Comparison of ENCODE assay signal across 16 cellular contexts in the genomic region with DNA sequence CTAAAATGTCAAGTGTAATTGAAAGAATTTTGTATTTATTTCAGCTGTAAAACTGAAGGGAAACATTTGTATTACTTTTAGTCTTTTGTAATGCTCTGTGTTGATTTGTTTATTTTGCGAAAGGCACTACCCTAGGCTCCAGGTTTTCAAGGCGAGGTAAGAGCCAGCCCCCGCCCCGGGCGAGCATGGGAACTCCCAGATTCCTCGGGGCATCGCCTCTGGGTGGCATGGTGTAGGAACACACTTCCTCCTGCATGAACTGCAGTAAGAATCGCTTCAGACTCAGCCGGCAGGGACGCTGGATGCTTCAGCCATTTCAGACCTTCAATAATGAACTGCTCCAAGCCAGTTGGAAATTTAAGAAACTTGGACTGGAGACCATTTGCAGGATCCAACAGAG.
DNase-seq lines count a peak whose midpoint lies in the region; ATAC-seq and TF ChIP-seq lines count a peak whose summit lies in the region.
"Had no signal": no experiment of that assay in that cellular context is flagged by ENCODE, and none has a peak within 500 bp of the region (broad histone marks: within the 10 kb centered on the region; RNA-seq: fewer than 3 reads in every experiment).

No MANE protein-coding gene starts in this region.

- H3K27me3 ChIP-seq in left ventricle myocardium inferior (ENCODE audit: low read depth) (peaks cover 75% of the 10 kb centered on the region), right cardiac atrium (ENCODE audit: control insufficient read depth, insufficient read depth) (no peaks in the 10 kb centered on the region), gastroesophageal sphincter (peaks cover 1% of the 10 kb centered on the region)
- H3K27me3 ChIP-seq: BLaER1 treated with 17β-estradiol and CSF1 and Interleukin-3, amounts not matched to agents 10 nM and 100 nM had no signal

- peaks cover 44% of the 10 kb centered on the region for H3K4me1 Mint-ChIP-seq in nephron
- H3K4me1 Mint-ChIP-seq: CD4-positive, CD25-positive, alpha-beta regulatory T cell had no signal

- H3K27ac ChIP-seq in left ventricle myocardium inferior (replicated peaks) (peak overlapping the region; percentile 35), right cardiac atrium (ENCODE audit: low read length) (no peak overlapping the region), gastroesophageal sphincter (peak overlapping the region in 3 of 4 donors; percentile 3 to 52 (median 43))
- H3K27ac ChIP-seq: BLaER1 treated with 17β-estradiol and CSF1 and Interleukin-3, amounts not matched to agents 10 nM and 100 nM had no signal

- no peak for TF ChIP-seq CTCF in left ventricle myocardium inferior (IDR thresholded peaks at IDR 0.05; ENCODE audit: borderline replicate concordance)
- no peak for TF ChIP-seq CTCF in gastroesophageal sphincter (IDR thresholded peaks at IDR 0.05)
- no peak for TF ChIP-seq CTCF in nephron (IDR thresholded peaks at IDR 0.05; ENCODE audit: unreplicated experiment in 3 of 3)

- no peaks in the 10 kb centered on the region for H3K36me3 Mint-ChIP-seq in nephron (ENCODE audit: low read depth)
- H3K36me3 Mint-ChIP-seq: CD4-positive, CD25-positive, alpha-beta regulatory T cell had no signal

- H3K36me3 ChIP-seq in left ventricle myocardium inferior, result no peaks in the 10 kb centered on the region
- H3K36me3 ChIP-seq in gastroesophageal sphincter, result no peaks in the 10 kb centered on the region
- H3K36me3 ChIP-seq: BLaER1 treated with 17β-estradiol and CSF1 and Interleukin-3, amounts not matched to agents 10 nM and 100 nM had no signal

- peaks cover 11% of the 10 kb centered on the region for H3K9me3 Mint-ChIP-seq in nephron

- TF ChIP-seq POLR2A in gastroesophageal sphincter (IDR thresholded peaks at IDR 0.05), result no peak

- ATAC-seq in right cardiac atrium, result no peak
- ATAC-seq in gastroesophageal sphincter, result peak; percentile 27
- ATAC-seq in GM21619 (IDR thresholded peaks at IDR 0.05; ENCODE audit: unreplicated experiment), result no peak
- no peak for ATAC-seq in GM21529 (IDR thresholded peaks at IDR 0.05; ENCODE audit: unreplicated experiment)
- ATAC-seq: HepG2 had no signal

- H3K4me3 ChIP-seq in left ventricle myocardium inferior (no peak overlapping the region), right cardiac atrium (ENCODE audit: low read length) (no peak overlapping the region), gastroesophageal sphincter (no peak overlapping the region)
- H3K4me3 ChIP-seq: BLaER1 treated with 17β-estradiol and CSF1 and Interleukin-3, amounts not matched to agents 10 nM and 100 nM had no signal

- TF ChIP-seq EP300 in gastroesophageal sphincter (IDR thresholded peaks at IDR 0.05), result no peak

- 67% methylated on average over 10 of the region's 10 CpGs for WGBS in right cardiac atrium
- WGBS in gastroesophageal sphincter (ENCODE audit: low coverage in 1 of 2), 2 donors, result 55 to 66% methylated on average over 7 to 9 of the region's 10 CpGs

- H3K4me3 Mint-ChIP-seq in nephron, result no peak overlapping the region
- H3K4me3 Mint-ChIP-seq: CD4-positive, CD25-positive, alpha-beta regulatory T cell; HFFc6 had no signal

- H3K27me3 Mint-ChIP-seq in nephron (ENCODE audit: low read depth), result peaks cover 8% of the 10 kb centered on the region
- H3K27me3 Mint-ChIP-seq: CD4-positive, CD25-positive, alpha-beta regulatory T cell had no signal

- H3K4me1 ChIP-seq in left ventricle myocardium inferior (peaks cover 11% of the 10 kb centered on the region), right cardiac atrium (ENCODE audit: control insufficient read depth, insufficient read depth, low read length) (no peaks in the 10 kb centered on the region), gastroesophageal sphincter (peaks cover 0 to 11% (median 3%) of the 10 kb centered on the region in 3 donors)
- H3K4me1 ChIP-seq: BLaER1 treated with 17β-estradiol and CSF1 and Interleukin-3, amounts not matched to agents 10 nM and 100 nM had no signal

- intact Hi-C loops in left ventricle myocardium inferior (cut with micrococcal nuclease), result loop anchor here (10.0 kb wide), 1 partner anchor 102 kb away; no protein-coding TSS in a partner anchor
- intact Hi-C loops in right cardiac atrium (cut with DNase I), result no loop called here

- DNase-seq in left ventricle myocardium inferior, result no peak
- DNase-seq in right cardiac atrium, result no peak
- DNase-seq in NCI-H1105 treated with DMSO at 0.1 percent for 48 hours (lab: John Stamatoyannopoulos, UW), result no peak
- DNase-seq in GM19238 (ENCODE audit: insufficient read length, low spot score), result no peak
- DNase-seq: ACHN; CD4-positive, CD25-positive, alpha-beta regulatory T cell; DMS79; GF-D8; HCEC 1CT; HFFc6 had no signal

- H3K9me3 ChIP-seq in left ventricle myocardium inferior (replicated peaks) (no peaks in the 10 kb centered on the region), right cardiac atrium (ENCODE audit: control insufficient read depth, low read length) (no peaks in the 10 kb centered on the region), gastroesophageal sphincter (no peaks in the 10 kb centered on the region)

- peak overlapping the region; percentile 66 to 78 (median 71) for H3K27ac Mint-ChIP-seq in nephron
- H3K27ac Mint-ChIP-seq: CD4-positive, CD25-positive, alpha-beta regulatory T cell; HFFc6 had no signal
